1 cellular context compared by ENCODE assay signal in genomic region chr13:30665638-30666037, GRCh38.
TF ChIP-seq lines count a peak whose summit lies in the region.

No MANE protein-coding gene starts in this region.

TF ChIP-seq in HepG2, 621 proteins besides CTCF, POLR2A, EP300 and RAD21:
- TF ChIP-seq ELF3 (CRISPR knock-in tag; IDR thresholded peaks at IDR 0.05) = peak; percentile 28; the same call in 1 of the 2 replicates
- TF ChIP-seq ELF1 (CRISPR knock-in tag; IDR thresholded peaks at IDR 0.05) = 0 out of 2 replicates have a peak, but pooled peaks have one; percentile 22
- TF ChIP-seq HNF4A (CRISPR knock-in tag; IDR thresholded peaks at IDR 0.05) = peak; percentile 32; the same call in 1 of the 2 replicates
- TF ChIP-seq ZNF644 (CRISPR knock-in tag; IDR thresholded peaks at IDR 0.05; ENCODE audit: low read depth) = 0 out of 2 replicates have a peak, but pooled peaks have one; percentile 44
- no peak for TF ChIP-seq ZNF891 (CRISPR knock-in tag; IDR thresholded peaks at IDR 0.05)
- TF ChIP-seq ZNF703 (CRISPR knock-in tag; IDR thresholded peaks at IDR 0.05; ENCODE audit: borderline replicate concordance) = no peak
- TF ChIP-seq ATF1 (CRISPR knock-in tag; IDR thresholded peaks at IDR 0.05) = no peak
